9 cellular contexts compared by ENCODE assay signal in genomic region chr10:71217266-71218045, GRCh38. TPM values are rescaled to one million over a fixed set of nuclear protein-coding genes. Genes with fewer than 3 reads are reported as not detected.
DNase-seq lines count a peak whose midpoint lies in the region; ATAC-seq and TF ChIP-seq lines count a peak whose summit lies in the region.
"Had no signal": no experiment of that assay in that cellular context is flagged by ENCODE, and none has a peak within 500 bp of the region (broad histone marks: within the 10 kb centered on the region; RNA-seq: fewer than 3 reads in every experiment).

No MANE protein-coding gene starts in this region.

- H3K9me3 ChIP-seq in SJCRH30 (replicated peaks), result no peaks in the 10 kb centered on the region

- TF ChIP-seq CTCF in progenitor cell of endocrine pancreas (IDR thresholded peaks at IDR 0.05; ENCODE audit: unreplicated experiment), result peak; percentile 8

- no peaks in the 10 kb centered on the region for H3K4me1 Mint-ChIP-seq in activated T-helper 17 cell treated with anti-CD3 and anti-CD28 coated beads, Interleukin-2, amount 50 U/mL, for 72 hours
- peaks cover 21% of the 10 kb centered on the region for H3K4me1 Mint-ChIP-seq in progenitor cell of endocrine pancreas (ENCODE audit: low read depth)

- H3K9me3 Mint-ChIP-seq in activated T-helper 17 cell treated with anti-CD3 and anti-CD28 coated beads, Interleukin-2, amount 50 U/mL, for 72 hours, result no peaks in the 10 kb centered on the region
- no peaks in the 10 kb centered on the region for H3K9me3 Mint-ChIP-seq in progenitor cell of endocrine pancreas (ENCODE audit: low read depth)
- H3K9me3 Mint-ChIP-seq: activated naive CD4-positive, alpha-beta T cell treated with anti-CD3 and anti-CD28 coated beads, Interleukin-2, amount 50 U/mL, for 72 hours had no signal

- no peaks in the 10 kb centered on the region for H3K36me3 Mint-ChIP-seq in activated T-helper 17 cell treated with anti-CD3 and anti-CD28 coated beads, Interleukin-2, amount 50 U/mL, for 72 hours (ENCODE audit: low read depth)
- no peaks in the 10 kb centered on the region for H3K36me3 Mint-ChIP-seq in progenitor cell of endocrine pancreas (ENCODE audit: insufficient read depth)
- H3K36me3 Mint-ChIP-seq: activated naive CD4-positive, alpha-beta T cell treated with anti-CD3 and anti-CD28 coated beads, Interleukin-2, amount 50 U/mL, for 72 hours had no signal

- H3K27me3 ChIP-seq in SJCRH30, result no peaks in the 10 kb centered on the region; the same call in 1 of the 2 replicates

- H3K36me3 ChIP-seq in SJCRH30, result no peaks in the 10 kb centered on the region

- intact Hi-C loops in Right ventricle myocardium inferior (cut with DNase I), result no loop called here
- intact Hi-C loops in cardiac septum (cut with DNase I), result loop anchor here (2.0 kb wide), 1 partner anchor 15 kb away; no protein-coding TSS in a partner anchor
- intact Hi-C loops in left ventricle myocardium superior (cut with micrococcal nuclease), result no loop called here

- H3K27ac Mint-ChIP-seq in activated T-helper 17 cell treated with anti-CD3 and anti-CD28 coated beads, Interleukin-2, amount 50 U/mL, for 72 hours, result no peak overlapping the region
- H3K27ac Mint-ChIP-seq in progenitor cell of endocrine pancreas, result no peak overlapping the region
- H3K27ac Mint-ChIP-seq: activated naive CD4-positive, alpha-beta T cell treated with anti-CD3 and anti-CD28 coated beads, Interleukin-2, amount 50 U/mL, for 72 hours had no signal

- H3K4me3 ChIP-seq in SJCRH30, result no peak overlapping the region

- H3K27me3 Mint-ChIP-seq in activated T-helper 17 cell treated with anti-CD3 and anti-CD28 coated beads, Interleukin-2, amount 50 U/mL, for 72 hours, result peaks cover 32% of the 10 kb centered on the region
- peaks cover 37% of the 10 kb centered on the region for H3K27me3 Mint-ChIP-seq in progenitor cell of endocrine pancreas

- ATAC-seq in Right ventricle myocardium inferior (peak; percentile 14), left ventricle myocardium superior (peak; percentile 54), HG02981 (IDR thresholded peaks at IDR 0.05; ENCODE audit: unreplicated experiment) (no peak), HG02642 (IDR thresholded peaks at IDR 0.05; ENCODE audit: poor library complexity, unreplicated experiment) (no peak)
- ATAC-seq in activated T-helper 17 cell treated with anti-CD3 and anti-CD28 coated beads, Interleukin-2, amount 50 U/mL, for 72 hours (replicated peaks), result peak; percentile 14

- DNase-seq in Right ventricle myocardium inferior (ENCODE audit: missing footprints), result no peak
- DNase-seq in cardiac septum (ENCODE audit: low spot score), result no peak
- peak; percentile 60 for DNase-seq in left ventricle myocardium superior
- DNase-seq in progenitor cell of endocrine pancreas (ENCODE audit: low spot score, unreplicated experiment), result no peak
- DNase-seq in SJCRH30, result no peak

- H3K27ac ChIP-seq in SJCRH30, result no peak overlapping the region

- peak overlapping the region; percentile 48 for H3K4me3 Mint-ChIP-seq in activated T-helper 17 cell treated with anti-CD3 and anti-CD28 coated beads, Interleukin-2, amount 50 U/mL, for 72 hours
- peak overlapping the region; percentile 49 for H3K4me3 Mint-ChIP-seq in progenitor cell of endocrine pancreas (ENCODE audit: low read depth)

- no peaks in the 10 kb centered on the region for H3K4me1 ChIP-seq in SJCRH30

RNA-seq across cellular contexts. Expression of gene UNC5B, which starts 5.1 kb away (rescaled TPM):
- 13.1 TPM for total RNA-seq in Right ventricle myocardium inferior
- 22.4 TPM for total RNA-seq in cardiac septum
- under 1 TPM in 1 of 2 donors, not detected in 1; 0.04 TPM for total RNA-seq in activated T-helper 17 cell treated with anti-CD3 and anti-CD28 coated beads, Interleukin-2, amount 50 U/mL, for 72 hours
- 12.8 TPM for total RNA-seq in left ventricle myocardium superior
- 3.7 and 6.0 TPM in 2 replicates for total RNA-seq in progenitor cell of endocrine pancreas
- total RNA-seq in SJCRH30 (2014; rRNA removed; shearing (Covaris generic)), result 3.4 and 3.6 TPM in 2 replicates
- total RNA-seq: activated naive CD4-positive, alpha-beta T cell treated with anti-CD3 and anti-CD28 coated beads, Interleukin-2, amount 50 U/mL, for 72 hours had no signal

Comparison
In these comparisons a context has a peak if more than half of its experiments do, and no peak if none do; other contexts are left out.
1. ATAC-seq: peak in Right ventricle myocardium inferior (single experiment), activated T-helper 17 cell treated with anti-CD3 and anti-CD28 coated beads, Interleukin-2, amount 50 U/mL, for 72 hours (single experiment) and left ventricle myocardium superior (single experiment); none in HG02981 (single experiment) and HG02642 (single experiment).